ENCODE assay signal across 30 cellular contexts in genomic region chr10:124829447-124830115, GRCh38.
"Had no signal": no experiment of that assay in that cellular context is flagged by ENCODE, and none has a peak within 500 bp of the region (broad histone marks: within the 10 kb centered on the region; RNA-seq: fewer than 3 reads in every experiment).

No MANE protein-coding gene starts in this region.

- H3K27ac ChIP-seq: ascending aorta, cardiac muscle cell, coronary artery, heart left ventricle, left lung, lower lobe of right lung, right lobe of liver, skin epidermis, thyroid gland, upper lobe of right lung had no signal

- H3K9me3 Mint-ChIP-seq: activated CD4-positive, alpha-beta memory T cell treated with anti-CD3 and anti-CD28 coated beads for 36 hours; activated CD4-positive, alpha-beta T cell treated with anti-CD3 and anti-CD28 coated beads, Interleukin-2, amount 10 ng/mL, durations not matched to agents 24 days and 14 days; activated naive CD4-positive, alpha-beta T cell treated with anti-CD3 and anti-CD28 coated beads, Interleukin-2, amount 50 U/mL, for 72 hours; activated T-cell treated with anti-CD3 and anti-CD28 coated beads, Interleukin-2, amount 50 U/mL, for 4 hours; brain; effector memory CD8-positive, alpha-beta T cell; natural killer cell; stimulated activated effector memory CD8-positive, alpha-beta T cell treated with anti-CD3 and anti-CD28 coated beads, Interleukin-12 subunit alpha, Interleukin-12 subunit beta, amount 100 ng/mL, for 72 hours; stimulated activated naive CD8-positive, alpha-beta T cell treated with anti-CD3 and anti-CD28 coated beads, Interleukin-15, Interleukin-2, amounts not matched to agents 100 ng/mL and 50 ng/mL, for 24 hours had no signal

- H3K27me3 Mint-ChIP-seq: activated CD4-positive, alpha-beta memory T cell treated with anti-CD3 and anti-CD28 coated beads for 36 hours; activated CD4-positive, alpha-beta T cell treated with anti-CD3 and anti-CD28 coated beads, Interleukin-2, amount 10 ng/mL, durations not matched to agents 24 days and 14 days; brain; effector memory CD8-positive, alpha-beta T cell; stimulated activated naive CD8-positive, alpha-beta T cell treated with anti-CD3 and anti-CD28 coated beads, Interleukin-15, Interleukin-2, amounts not matched to agents 100 ng/mL and 50 ng/mL, for 24 hours had no signal

- H3K4me1 ChIP-seq: ascending aorta, heart left ventricle, left lung, lower lobe of right lung, right lobe of liver, thyroid gland, upper lobe of right lung had no signal

- H3K27ac Mint-ChIP-seq: activated CD4-positive, alpha-beta memory T cell treated with anti-CD3 and anti-CD28 coated beads for 36 hours; activated CD4-positive, alpha-beta T cell treated with anti-CD3 and anti-CD28 coated beads, Interleukin-2, amount 10 ng/mL, durations not matched to agents 24 days and 14 days; activated naive CD4-positive, alpha-beta T cell treated with anti-CD3 and anti-CD28 coated beads, Interleukin-2, amount 50 U/mL, for 72 hours; effector memory CD8-positive, alpha-beta T cell; natural killer cell; stimulated activated effector memory CD8-positive, alpha-beta T cell treated with anti-CD3 and anti-CD28 coated beads, Interleukin-12 subunit alpha, Interleukin-12 subunit beta, amount 100 ng/mL, for 72 hours; stimulated activated naive CD8-positive, alpha-beta T cell treated with anti-CD3 and anti-CD28 coated beads, Interleukin-15, Interleukin-2, amounts not matched to agents 100 ng/mL and 50 ng/mL, for 24 hours had no signal

- H3K4me1 Mint-ChIP-seq: activated CD4-positive, alpha-beta T cell treated with anti-CD3 and anti-CD28 coated beads, Interleukin-2, amount 10 ng/mL, durations not matched to agents 24 days and 14 days; brain; natural killer cell; stimulated activated effector memory CD8-positive, alpha-beta T cell treated with anti-CD3 and anti-CD28 coated beads, Interleukin-12 subunit alpha, Interleukin-12 subunit beta, amount 100 ng/mL, for 72 hours had no signal

- DNase-seq: activated CD4-positive, alpha-beta memory T cell treated with anti-CD3 and anti-CD28 coated beads for 36 hours; activated CD4-positive, alpha-beta T cell treated with anti-CD3 and anti-CD28 coated beads, Interleukin-2, amount 10 ng/mL, durations not matched to agents 24 days and 14 days; activated CD4-positive, CD25-positive, alpha-beta regulatory T cell treated with anti-CD3 and anti-CD28 coated beads, Interleukin-2, amount 50 U/mL, for 72 hours; activated CD8-positive, alpha-beta memory T cell treated with anti-CD3 and anti-CD28 coated beads, Interleukin-2, amount 50 U/mL, for 48 hours; activated naive CD4-positive, alpha-beta T cell; activated T-cell treated with anti-CD3 and anti-CD28 coated beads, Interleukin-2, amount 50 U/mL, for 4 hours; cerebellar nuclear complex; effector memory CD8-positive, alpha-beta T cell; erythroblast; foreskin fibroblast; heart left ventricle; left lung; lower lobe of right lung; mesenchymal stem cell; natural killer cell; right lobe of liver; stimulated activated CD4-positive, alpha-beta T cell treated with anti-CD3 and anti-CD28 coated beads, Interleukin-12 subunit alpha, Interleukin-12 subunit beta, amount 100 ng/mL, for 4 hours; stimulated activated CD4-positive, alpha-beta T cell treated with anti-CD3 and anti-CD28 coated beads, Interleukin-4, amount 100 ng/mL, for 1 hour; T-helper 1 cell; T-helper 9 cell; thyroid gland; upper lobe of right lung had no signal

- H3K4me3 ChIP-seq: ascending aorta, cardiac muscle cell, coronary artery, heart left ventricle, left lung, lower lobe of right lung, right lobe of liver, skin epidermis, thyroid gland, upper lobe of right lung had no signal

- H3K4me3 Mint-ChIP-seq: activated CD4-positive, alpha-beta memory T cell treated with anti-CD3 and anti-CD28 coated beads for 36 hours; activated CD4-positive, alpha-beta T cell treated with anti-CD3 and anti-CD28 coated beads, Interleukin-2, amount 10 ng/mL, durations not matched to agents 24 days and 14 days; activated T-cell treated with anti-CD3 and anti-CD28 coated beads, Interleukin-2, amount 50 U/mL, for 4 hours; brain; effector memory CD8-positive, alpha-beta T cell; natural killer cell; stimulated activated effector memory CD8-positive, alpha-beta T cell treated with anti-CD3 and anti-CD28 coated beads, Interleukin-12 subunit alpha, Interleukin-12 subunit beta, amount 100 ng/mL, for 72 hours; stimulated activated naive CD8-positive, alpha-beta T cell treated with anti-CD3 and anti-CD28 coated beads, Interleukin-15, Interleukin-2, amounts not matched to agents 100 ng/mL and 50 ng/mL, for 24 hours had no signal

- H3K36me3 Mint-ChIP-seq: activated naive CD4-positive, alpha-beta T cell treated with anti-CD3 and anti-CD28 coated beads, Interleukin-2, amount 50 U/mL, for 72 hours had no signal

- ATAC-seq: activated naive CD4-positive, alpha-beta T cell treated with anti-CD3 and anti-CD28 coated beads, Interleukin-2, amount 50 U/mL, for 72 hours; activated T-cell treated with anti-CD3 and anti-CD28 coated beads, Interleukin-2, amount 50 U/mL, for 4 hours; effector memory CD8-positive, alpha-beta T cell; heart left ventricle; lower lobe of right lung; natural killer cell; stimulated activated effector memory CD8-positive, alpha-beta T cell treated with anti-CD3 and anti-CD28 coated beads, Interleukin-12 subunit alpha, Interleukin-12 subunit beta, amount 100 ng/mL, for 72 hours had no signal

- H3K27me3 ChIP-seq: ascending aorta, cardiac muscle cell, heart left ventricle, left lung, right lobe of liver, thyroid gland, upper lobe of right lung had no signal
